29 cellular contexts compared by ENCODE assay signal in genomic region chr11:76149713-76150112, GRCh38. TPM values are rescaled to one million over a fixed set of nuclear protein-coding genes. Genes with fewer than 3 reads are reported as not detected.
"Had no signal": no experiment of that assay in that cellular context is flagged by ENCODE, and none has a peak within 500 bp of the region (broad histone marks: within the 10 kb centered on the region; RNA-seq: fewer than 3 reads in every experiment).

No MANE protein-coding gene starts in this region.

- H3K27ac ChIP-seq: breast epithelium, epithelial cell of prostate, esophagus squamous epithelium, heart right ventricle, left ventricle myocardium inferior, neural progenitor cell, right atrium auricular region, upper lobe of right lung had no signal

- H3K36me3 Mint-ChIP-seq: activated CD4-positive, alpha-beta memory T cell treated with anti-CD3 and anti-CD28 coated beads for 36 hours; activated naive CD4-positive, alpha-beta T cell treated with anti-CD3 and anti-CD28 coated beads, Interleukin-2, amount 50 U/mL, for 72 hours; naive thymus-derived CD8-positive, alpha-beta T cell; neural progenitor cell had no signal

- H3K4me1 ChIP-seq: breast epithelium had no signal

- H3K36me3 ChIP-seq: breast epithelium, esophagus squamous epithelium, heart right ventricle, left ventricle myocardium inferior, neural progenitor cell, right atrium auricular region, upper lobe of right lung had no signal

- H3K27ac Mint-ChIP-seq: activated CD4-positive, alpha-beta memory T cell treated with anti-CD3 and anti-CD28 coated beads for 36 hours; activated CD4-positive, alpha-beta T cell treated with anti-CD3 and anti-CD28 coated beads, Interleukin-2, amount 10 ng/mL, durations not matched to agents 24 days and 14 days; activated naive CD4-positive, alpha-beta T cell treated with anti-CD3 and anti-CD28 coated beads, Interleukin-2, amount 50 U/mL, for 72 hours; activated T-cell treated with anti-CD3 and anti-CD28 coated beads, Interleukin-2, amount 50 U/mL, for 24 hours; stimulated activated naive CD8-positive, alpha-beta T cell treated with anti-CD3 and anti-CD28 coated beads, Interleukin-15, Interleukin-2, amounts not matched to agents 100 ng/mL and 50 ng/mL, for 24 hours; T-helper 17 cell had no signal

- DNase-seq: activated CD4-positive, alpha-beta memory T cell treated with anti-CD3 and anti-CD28 coated beads for 36 hours; activated CD4-positive, alpha-beta T cell treated with anti-CD3 and anti-CD28 coated beads, Interleukin-2, amount 10 ng/mL, durations not matched to agents 24 days and 14 days; activated CD4-positive, CD25-positive, alpha-beta regulatory T cell treated with anti-CD3 and anti-CD28 coated beads, Interleukin-2, amount 50 U/mL, for 72 hours; activated CD8-positive, alpha-beta memory T cell treated with anti-CD3 and anti-CD28 coated beads, Interleukin-2, amount 50 U/mL, for 48 hours; activated naive CD4-positive, alpha-beta T cell; activated T-cell treated with anti-CD3 and anti-CD28 coated beads, Interleukin-2, amount 50 U/mL, for 24 hours; central memory CD4-positive, alpha-beta T cell; effector CD4-positive, alpha-beta T cell; esophagus squamous epithelium; foreskin melanocyte; left ventricle myocardium inferior; midbrain; naive thymus-derived CD8-positive, alpha-beta T cell; stimulated activated CD4-positive, alpha-beta T cell treated with anti-CD3 and anti-CD28 coated beads, Interleukin-2, amount 100 ng/mL, for 48 hours; substantia nigra; T-helper 17 cell; T1000; upper lobe of right lung had no signal

- ATAC-seq: activated naive CD4-positive, alpha-beta T cell treated with anti-CD3 and anti-CD28 coated beads, Interleukin-2, amount 50 U/mL, for 72 hours; naive thymus-derived CD8-positive, alpha-beta T cell; T-helper 17 cell; upper lobe of right lung had no signal

- H3K27me3 ChIP-seq: breast epithelium, esophagus squamous epithelium, heart right ventricle, right atrium auricular region, upper lobe of right lung had no signal

- H3K4me3 ChIP-seq: breast epithelium, esophagus squamous epithelium, heart right ventricle, left ventricle myocardium inferior, lung, neural progenitor cell, right atrium auricular region, upper lobe of right lung had no signal

- H3K9ac ChIP-seq: neural progenitor cell had no signal

- H3K9me3 Mint-ChIP-seq: activated CD4-positive, alpha-beta memory T cell treated with anti-CD3 and anti-CD28 coated beads for 36 hours; activated CD4-positive, alpha-beta T cell treated with anti-CD3 and anti-CD28 coated beads, Interleukin-2, amount 10 ng/mL, durations not matched to agents 24 days and 14 days; activated naive CD4-positive, alpha-beta T cell treated with anti-CD3 and anti-CD28 coated beads, Interleukin-2, amount 50 U/mL, for 72 hours; activated T-cell treated with anti-CD3 and anti-CD28 coated beads, Interleukin-2, amount 50 U/mL, for 24 hours; naive thymus-derived CD8-positive, alpha-beta T cell; neural progenitor cell; stimulated activated naive CD8-positive, alpha-beta T cell treated with anti-CD3 and anti-CD28 coated beads, Interleukin-15, Interleukin-2, amounts not matched to agents 100 ng/mL and 50 ng/mL, for 24 hours had no signal

- H3K9me3 ChIP-seq: breast epithelium, esophagus squamous epithelium, heart right ventricle, left ventricle myocardium inferior, right atrium auricular region, upper lobe of right lung had no signal

- H3K4me3 Mint-ChIP-seq: activated CD4-positive, alpha-beta memory T cell treated with anti-CD3 and anti-CD28 coated beads for 36 hours; activated CD4-positive, alpha-beta T cell treated with anti-CD3 and anti-CD28 coated beads, Interleukin-2, amount 10 ng/mL, durations not matched to agents 24 days and 14 days; activated T-cell treated with anti-CD3 and anti-CD28 coated beads, Interleukin-2, amount 50 U/mL, for 24 hours; naive thymus-derived CD8-positive, alpha-beta T cell; neural progenitor cell; stimulated activated naive CD8-positive, alpha-beta T cell treated with anti-CD3 and anti-CD28 coated beads, Interleukin-15, Interleukin-2, amounts not matched to agents 100 ng/mL and 50 ng/mL, for 24 hours; T-helper 17 cell had no signal

RNA-seq across cellular contexts. Expression of gene WNT11, which starts 56.6 kb away (rescaled TPM):
- total RNA-seq: activated CD4-positive, alpha-beta memory T cell treated with anti-CD3 and anti-CD28 coated beads for 36 hours; dermis blood vessel endothelial cell; glomerular endothelial cell; pulmonary artery endothelial cell had no signal
